ENCODE assay signal across 17 cellular contexts in genomic region chr3:172367205-172368105, GRCh38.
A peak's percentile ranks its signal among the peaks of the same experiment; 100 is the strongest.
DNase-seq lines count a peak whose midpoint lies in the region; ATAC-seq, FAIRE-seq and TF ChIP-seq lines count a peak whose summit lies in the region.
"Had no signal": no experiment of that assay in that cellular context is flagged by ENCODE, and none has a peak within 500 bp of the region (broad histone marks: within the 10 kb centered on the region; RNA-seq: fewer than 3 reads in every experiment).

No MANE protein-coding gene starts in this region.

- H3K4me1 Mint-ChIP-seq in nephron = peaks cover 39% of the 10 kb centered on the region

- H3K4me3 ChIP-seq in SJCRH30 (no peak overlapping the region), endothelial cell of umbilical vein (replicated peaks in 1 of 3; ENCODE audit: insufficient read depth in 1 of 3, low read depth in 1 of 3, low read length in 3 of 3) (no peak overlapping the region), mammary epithelial cell (replicated peaks in 1 of 3; ENCODE audit: insufficient read depth in 1 of 3, low read depth in 2 of 3, low read length in 3 of 3) (no peak overlapping the region)
- H3K4me3 ChIP-seq: sigmoid colon had no signal

- no peak for ATAC-seq in GM18867 (IDR thresholded peaks at IDR 0.05; ENCODE audit: unreplicated experiment)
- ATAC-seq: activated CD8-positive, alpha-beta T cell treated with anti-CD3 and anti-CD28 coated beads, Interleukin-2, amount 10 ng/mL, durations not matched to agents 7 days and 5 days; esophagus mucosa; Panc1 had no signal

- in situ Hi-C loops in G401 (cut with HindIII; ENCODE audit: low sequenced_read_pairs) = no loop called here
- in situ Hi-C loops in mammary epithelial cell (cut with MboI; ENCODE audit: low sequenced_read_pairs in 2 of 2) = no loop called here
- in situ Hi-C loops in GM13977 (cut with MboI; ENCODE audit: low pct_unique_long_range_greater_than_20kb, low sequenced_read_pairs, unreplicated experiment) = no loop called here

- no peak overlapping the region for H3K4me3 Mint-ChIP-seq in nephron
- H3K4me3 Mint-ChIP-seq: activated CD8-positive, alpha-beta T cell treated with anti-CD3 and anti-CD28 coated beads, Interleukin-2, amount 10 ng/mL, durations not matched to agents 7 days and 5 days; T-helper 2 cell treated with Interferon-gamma antibody and Interleukin-4, amounts not matched to agents 5 μg/mL and 100 μg/mL, for 36 hours had no signal

- H3K9me3 ChIP-seq in SJCRH30 (replicated peaks) (no peaks in the 10 kb centered on the region), endothelial cell of umbilical vein (replicated peaks; ENCODE audit: control insufficient read depth, insufficient read depth, low read length) (no peaks in the 10 kb centered on the region), mammary epithelial cell (replicated peaks; ENCODE audit: insufficient read depth, low read length) (no peaks in the 10 kb centered on the region)
- H3K9me3 ChIP-seq: sigmoid colon had no signal

- H3K27ac ChIP-seq in SJCRH30 = peak overlapping the region; percentile 56
- no peak overlapping the region for H3K27ac ChIP-seq in endothelial cell of umbilical vein (ENCODE audit: insufficient read depth, low read depth, low read length)
- no peak overlapping the region for H3K27ac ChIP-seq in mammary epithelial cell (ENCODE audit: insufficient read depth, low read depth, low read length)
- H3K27ac ChIP-seq: sigmoid colon had no signal

- peak; percentile 79 for DNase-seq in G401 (ENCODE audit: low spot score)
- peak; percentile 58 to 81 for DNase-seq in SJCRH30
- DNase-seq in endothelial cell of umbilical vein (ENCODE audit: low read depth, low spot score) = peak; percentile 69
- DNase-seq in mammary epithelial cell = no peak
- DNase-seq in central memory CD4-positive, alpha-beta T cell = no peak
- DNase-seq in GM13977 (ENCODE audit: low spot score) = no peak
- DNase-seq: activated CD8-positive, alpha-beta T cell treated with anti-CD3 and anti-CD28 coated beads, Interleukin-2, amount 10 ng/mL, durations not matched to agents 7 days and 5 days; activated gamma-delta T cell; DND-41; NCI-H524 treated with DMSO at 0.1 percent for 48 hours; sigmoid colon had no signal

- POLR2A ChIA-PET in endothelial cell of umbilical vein (lab: Charles Lee) = no interaction called here

- peaks cover 31% of the 10 kb centered on the region for H3K4me1 ChIP-seq in SJCRH30
- H3K4me1 ChIP-seq in endothelial cell of umbilical vein (ENCODE audit: control insufficient read depth, extremely low read depth, insufficient read depth, low read length) = no peaks in the 10 kb centered on the region
- H3K4me1 ChIP-seq in mammary epithelial cell (ENCODE audit: insufficient read depth, low read length) = no peaks in the 10 kb centered on the region

- intact Hi-C loops in endothelial cell of umbilical vein (cut with micrococcal nuclease) = no loop called here
- intact Hi-C loops in mammary epithelial cell (cut with micrococcal nuclease) = no loop called here

- H3K9me3 Mint-ChIP-seq in nephron = no peaks in the 10 kb centered on the region
- H3K9me3 Mint-ChIP-seq: T-helper 2 cell treated with Interferon-gamma antibody and Interleukin-4, amounts not matched to agents 5 μg/mL and 100 μg/mL, for 36 hours had no signal

- no peak for TF ChIP-seq POLR2A in endothelial cell of umbilical vein (IDR thresholded peaks at IDR 0.05; ENCODE audit: low read depth, low read length)

- no peak overlapping the region for H2AFZ ChIP-seq in endothelial cell of umbilical vein (ENCODE audit: low read depth, low read length)
- no peak overlapping the region for H2AFZ ChIP-seq in mammary epithelial cell (ENCODE audit: low read depth, low read length)

- H4K20me1 ChIP-seq in endothelial cell of umbilical vein (replicated peaks; ENCODE audit: control insufficient read depth, extremely low read depth, insufficient read depth, low read length) (no peaks in the 10 kb centered on the region), mammary epithelial cell (ENCODE audit: insufficient read depth, low read length) (no peaks in the 10 kb centered on the region)

- no peaks in the 10 kb centered on the region for H3K79me2 ChIP-seq in endothelial cell of umbilical vein (ENCODE audit: control insufficient read depth, insufficient read depth, low read length)
- H3K79me2 ChIP-seq in mammary epithelial cell (ENCODE audit: insufficient read depth, low read length) = no peaks in the 10 kb centered on the region

- no peaks in the 10 kb centered on the region for H3K27me3 Mint-ChIP-seq in nephron (ENCODE audit: low read depth)

- FAIRE-seq in endothelial cell of umbilical vein (lab: Jason Lieb, UNC) = no peak
- FAIRE-seq: H1 had no signal

- no peak overlapping the region for H3K4me2 ChIP-seq in endothelial cell of umbilical vein (ENCODE audit: insufficient read depth, low read length)
- H3K4me2 ChIP-seq in mammary epithelial cell (ENCODE audit: insufficient read depth, low read depth, low read length) = no peak overlapping the region

- dilution Hi-C loops in endothelial cell of umbilical vein (cut with MboI; ENCODE audit: extremely low pct_ligation_motif_present, low sequenced_read_pairs) = no loop called here
- dilution Hi-C loops in mammary epithelial cell (cut with HindIII; ENCODE audit: low sequenced_read_pairs) = no loop called here

- H3K27me3 ChIP-seq in SJCRH30 = no peaks in the 10 kb centered on the region
- H3K27me3 ChIP-seq in endothelial cell of umbilical vein (ENCODE audit: control insufficient read depth in 2 of 2, insufficient read depth in 2 of 2, low read length in 2 of 2) = no peaks in the 10 kb centered on the region
- no peaks in the 10 kb centered on the region for H3K27me3 ChIP-seq in mammary epithelial cell (ENCODE audit: insufficient read depth, low read length)
- H3K27me3 ChIP-seq: sigmoid colon had no signal

- CTCF ChIA-PET in endothelial cell of umbilical vein (lab: Charles Lee) = interaction anchor here (0.6 to 2.3 kb wide), 4 partner anchors 35 to 306 kb away, joined by 3 to 8 read pairs (median 3); no protein-coding TSS in a partner anchor
- CTCF ChIA-PET in mammary epithelial cell (lab: Charles Lee; ENCODE audit: low non-redundant PET) = no interaction called here

- peak overlapping the region in 2 of 3 experiments; percentile 67 to 75 for H3K27ac Mint-ChIP-seq in nephron
- H3K27ac Mint-ChIP-seq: activated CD8-positive, alpha-beta T cell treated with anti-CD3 and anti-CD28 coated beads, Interleukin-2, amount 10 ng/mL, durations not matched to agents 7 days and 5 days; T-helper 2 cell treated with Interferon-gamma antibody and Interleukin-4, amounts not matched to agents 5 μg/mL and 100 μg/mL, for 36 hours had no signal

- H3K36me3 Mint-ChIP-seq in nephron (ENCODE audit: low read depth) = peaks cover 78% of the 10 kb centered on the region

- H3K9ac ChIP-seq in endothelial cell of umbilical vein (replicated peaks; ENCODE audit: extremely low read depth, insufficient read depth, low read length) = no peak overlapping the region
- no peak overlapping the region for H3K9ac ChIP-seq in mammary epithelial cell (ENCODE audit: insufficient read depth, low read length)

- 89% methylated on average over 9 of the region's 9 CpGs for WGBS in mammary epithelial cell (ENCODE audit: low coverage, missing lambda C conversion rate)

- H3K9me1 ChIP-seq in endothelial cell of umbilical vein (replicated peaks; ENCODE audit: control insufficient read depth, extremely low read depth, insufficient read depth, low read length) = no peaks in the 10 kb centered on the region

- BruUV-seq in endothelial cell of umbilical vein (replicated peaks; lab: Mats Ljungman, UMichigan) (no TSS peak), mammary epithelial cell (replicated peaks; lab: Mats Ljungman, UMichigan) (no TSS peak)

- TF ChIP-seq CTCF in endothelial cell of umbilical vein (IDR thresholded peaks at IDR 0.05; ENCODE audit: extremely low read depth in 1 of 2, insufficient read depth in 1 of 2, low read depth in 1 of 2, low read length in 2 of 2) (no peak), nephron (IDR thresholded peaks at IDR 0.05; ENCODE audit: unreplicated experiment in 3 of 3) (no peak), mammary epithelial cell (conservative IDR thresholded peaks at IDR 0.05 in 1 of 2, IDR thresholded peaks at IDR 0.05 in 1 of 2; ENCODE audit: extremely low read depth in 1 of 2, insufficient read depth in 1 of 2, low read depth in 1 of 2, low read length in 2 of 2) (no peak), GM13977 (IDR thresholded peaks at IDR 0.05; ENCODE audit: extremely low read depth, insufficient read depth, missing control alignments) (no peak)

- H3K36me3 ChIP-seq in SJCRH30 (peaks cover 53% of the 10 kb centered on the region), endothelial cell of umbilical vein (ENCODE audit: control insufficient read depth in 2 of 2, extremely low read depth in 1 of 2, insufficient read depth in 2 of 2, low read length in 2 of 2) (peaks cover 26 to 40% of the 10 kb centered on the region in 2 experiments), mammary epithelial cell (ENCODE audit: insufficient read depth, low read length) (peaks cover 16% of the 10 kb centered on the region)

TF ChIP-seq in endothelial cell of umbilical vein, 7 proteins besides CTCF, POLR2A, EP300 and RAD21:
- TF ChIP-seq EZH2 (IDR thresholded peaks at IDR 0.05; ENCODE audit: borderline replicate concordance, low read depth, low read length, severe bottlenecking) (no peak), FOS (IDR thresholded peaks at IDR 0.05; ENCODE audit: borderline replicate concordance, insufficient read depth, low read length) (no peak), JUN (IDR thresholded peaks at IDR 0.05; ENCODE audit: borderline replicate concordance, insufficient read depth, insufficient read length, low read depth) (no peak), MAX (IDR thresholded peaks at IDR 0.05; ENCODE audit: insufficient read depth, insufficient read length) (no peak), GATA2 (IDR thresholded peaks at IDR 0.05; ENCODE audit: insufficient read depth, insufficient read length, low read depth, low read length) (no peak), MYC (IDR thresholded peaks at IDR 0.05; ENCODE audit: low read depth, low read length) (no peak), POLR2AphosphoS5 (IDR thresholded peaks at IDR 0.05; ENCODE audit: insufficient read depth, low read depth, low read length) (no peak)

Comparison
In these comparisons a context has a peak if more than half of its experiments do, and no peak if none do; other contexts are left out.
1. DNase-seq: peak in G401 (single experiment), SJCRH30 (2 of 2) and endothelial cell of umbilical vein (single experiment); none in mammary epithelial cell (single experiment), central memory CD4-positive, alpha-beta T cell (single experiment) and GM13977 (single experiment).